Comparison of ENCODE assay signal across 21 cellular contexts in the genomic region with DNA sequence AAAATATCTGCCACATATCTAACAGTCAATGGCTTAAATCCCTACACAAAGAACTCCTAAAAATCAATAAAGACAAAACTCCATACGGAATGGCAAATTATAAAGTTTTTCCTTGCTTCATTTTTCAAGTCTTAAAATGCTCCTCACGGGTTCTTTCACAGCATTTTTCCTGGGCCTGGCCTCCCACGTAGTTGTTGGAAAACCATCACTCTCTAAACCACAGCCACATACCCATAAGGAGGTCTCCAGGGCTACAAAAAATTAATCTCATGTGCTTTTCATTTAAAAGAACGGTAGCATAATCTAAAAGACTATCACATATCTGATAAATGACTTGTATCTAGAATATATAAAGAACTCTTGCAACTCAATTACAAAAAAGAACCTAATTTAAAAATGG. TPM values are rescaled to one million over a fixed set of nuclear protein-coding genes. Genes with fewer than 3 reads are reported as not detected.
DNase-seq lines count a peak whose midpoint lies in the region; ATAC-seq and TF ChIP-seq lines count a peak whose summit lies in the region.
"Had no signal": no experiment of that assay in that cellular context is flagged by ENCODE, and none has a peak within 500 bp of the region (broad histone marks: within the 10 kb centered on the region; RNA-seq: fewer than 3 reads in every experiment).

No MANE protein-coding gene starts in this region.

- H3K9me3 ChIP-seq in SJSA1 (replicated peaks), result no peaks in the 10 kb centered on the region
- no peaks in the 10 kb centered on the region for H3K9me3 ChIP-seq in psoas muscle
- no peaks in the 10 kb centered on the region for H3K9me3 ChIP-seq in Peyer's patch
- H3K9me3 ChIP-seq: left lung, mucosa of descending colon, tibial nerve had no signal

- peaks cover 49% of the 10 kb centered on the region for H3K36me3 Mint-ChIP-seq in activated T-cell treated with anti-CD3 and anti-CD28 coated beads, Interleukin-2, amount 50 U/mL, for 24 hours (ENCODE audit: low read depth)

- no peak for TF ChIP-seq POLR2A in Peyer's patch (IDR thresholded peaks at IDR 0.05)

- no peak for DNase-seq in activated T-cell treated with anti-CD3 and anti-CD28 coated beads, Interleukin-2, amount 50 U/mL, for 24 hours
- no peak for DNase-seq in activated T-cell treated with anti-CD3 and anti-CD28 coated beads, Interleukin-2, amount 50 U/mL, for 1 hour
- DNase-seq in SJSA1 (ENCODE audit: low read depth in 1 of 2, low spot score in 2 of 2) (peak in 1 of 2 experiments; percentile 21), fibroblast of mammary gland (ENCODE audit: low read depth) (peak; percentile 32), psoas muscle (no peak), UCSD-AML1 (lab: John Stamatoyannopoulos, UW; ENCODE audit: unreplicated experiment) (no peak), hepatic stellate cell (ENCODE audit: low spot score) (no peak), Peyer's patch (no peak)
- DNase-seq: 8988T; activated CD4-positive, alpha-beta memory T cell treated with anti-CD3 and anti-CD28 coated beads, Interleukin-2, amount 10 ng/mL, durations not matched to agents 7 days and 5 days; H7; left lung; mucosa of descending colon; NCI-H1417 treated with DMSO at 0.1 percent for 48 hours; NCI-H524; right cardiac atrium; T-helper 2 cell had no signal

- no peak overlapping the region for H3K4me3 ChIP-seq in SJSA1
- no peak overlapping the region for H3K4me3 ChIP-seq in fibroblast of mammary gland (ENCODE audit: control insufficient read depth, low read depth, low read length)
- H3K4me3 ChIP-seq in psoas muscle, result no peak overlapping the region
- H3K4me3 ChIP-seq in Peyer's patch, result no peak overlapping the region
- H3K4me3 ChIP-seq: left lung, mucosa of descending colon, tibial nerve had no signal

- no peaks in the 10 kb centered on the region; the same call in 1 of the 2 replicates for H3K27me3 ChIP-seq in SJSA1 (replicated peaks)
- no peaks in the 10 kb centered on the region for H3K27me3 ChIP-seq in psoas muscle (ENCODE audit: insufficient read depth in 3 of 3, low read length in 2 of 3)
- no peaks in the 10 kb centered on the region for H3K27me3 ChIP-seq in Peyer's patch
- H3K27me3 ChIP-seq: left lung, tibial nerve had no signal

- no peak for TF ChIP-seq CTCF in fibroblast of mammary gland (conservative IDR thresholded peaks at IDR 0.05; ENCODE audit: control insufficient read depth, insufficient read depth, low read depth, low read length)
- TF ChIP-seq CTCF in psoas muscle (IDR thresholded peaks at IDR 0.05), result no peak
- no peak for TF ChIP-seq CTCF in Peyer's patch (IDR thresholded peaks at IDR 0.05)

- WGBS in psoas muscle, 3 donors, result 47 to 59% (median 55%) methylated on average over 4 of the region's 4 CpGs

- no peaks in the 10 kb centered on the region for H3K9me3 Mint-ChIP-seq in activated T-cell treated with anti-CD3 and anti-CD28 coated beads, Interleukin-2, amount 50 U/mL, for 24 hours
- H3K9me3 Mint-ChIP-seq: activated CD4-positive, alpha-beta memory T cell treated with anti-CD3 and anti-CD28 coated beads, Interleukin-2, amount 10 ng/mL, durations not matched to agents 7 days and 5 days; central memory CD8-positive, alpha-beta T cell; WTC11 had no signal

- peaks cover 48% of the 10 kb centered on the region for H3K4me1 Mint-ChIP-seq in activated T-cell treated with anti-CD3 and anti-CD28 coated beads, Interleukin-2, amount 50 U/mL, for 24 hours (ENCODE audit: low read depth)

- H3K36me3 ChIP-seq in SJSA1 (peaks cover 10% of the 10 kb centered on the region; the same call in 1 of the 2 replicates), psoas muscle (ENCODE audit: insufficient read depth in 1 of 2, low read depth in 1 of 2) (no peaks in the 10 kb centered on the region), Peyer's patch (no peaks in the 10 kb centered on the region)
- H3K36me3 ChIP-seq: left lung, tibial nerve had no signal

- peak overlapping the region; percentile 18 for H3K27ac ChIP-seq in SJSA1
- peak overlapping the region; percentile 18 for H3K27ac ChIP-seq in psoas muscle
- no peak overlapping the region for H3K27ac ChIP-seq in Peyer's patch
- H3K27ac ChIP-seq: left lung, tibial nerve had no signal

- H3K4me1 ChIP-seq in SJSA1 (replicated peaks), result peaks cover 35% of the 10 kb centered on the region
- peaks cover 50% of the 10 kb centered on the region for H3K4me1 ChIP-seq in psoas muscle
- peaks cover 0 to 24% (median 2%) of the 10 kb centered on the region in 4 donors for H3K4me1 ChIP-seq in Peyer's patch

- intact Hi-C loops in psoas muscle (cut with DNase I), result loop anchor here (2.0 to 10.0 kb wide), 4 partner anchors 58 to 252 kb away; partner anchors contain the start of gene STK17A (in 1 of the 2)

- no peak overlapping the region for H3K27ac Mint-ChIP-seq in activated T-cell treated with anti-CD3 and anti-CD28 coated beads, Interleukin-2, amount 50 U/mL, for 24 hours
- H3K27ac Mint-ChIP-seq: activated CD4-positive, alpha-beta memory T cell treated with anti-CD3 and anti-CD28 coated beads, Interleukin-2, amount 10 ng/mL, durations not matched to agents 7 days and 5 days; WTC11 had no signal

- no peaks in the 10 kb centered on the region for H3K27me3 Mint-ChIP-seq in activated T-cell treated with anti-CD3 and anti-CD28 coated beads, Interleukin-2, amount 50 U/mL, for 24 hours
- H3K27me3 Mint-ChIP-seq: activated CD4-positive, alpha-beta memory T cell treated with anti-CD3 and anti-CD28 coated beads, Interleukin-2, amount 10 ng/mL, durations not matched to agents 7 days and 5 days; central memory CD8-positive, alpha-beta T cell had no signal

- no peak for ATAC-seq in psoas muscle
- ATAC-seq: esophagus mucosa, left lung, mucosa of descending colon, right cardiac atrium, WTC11 had no signal

- H3K4me3 Mint-ChIP-seq in activated T-cell treated with anti-CD3 and anti-CD28 coated beads, Interleukin-2, amount 50 U/mL, for 24 hours, result peak overlapping the region; percentile 94
- H3K4me3 Mint-ChIP-seq: activated CD4-positive, alpha-beta memory T cell treated with anti-CD3 and anti-CD28 coated beads, Interleukin-2, amount 10 ng/mL, durations not matched to agents 7 days and 5 days had no signal

RNA-seq across cellular contexts. Expression of gene COA1, which starts 2.9 kb away (rescaled TPM):
- 51.4 and 85.4 TPM in 2 replicates for total RNA-seq in SJSA1 (2014; rRNA removed; shearing (Covaris generic))
- 10 to 100 TPM; 41.5 to 60.7 (median 53.9) TPM for total RNA-seq in psoas muscle
- 10 to 100 TPM; 60.5 to 74.9 (median 74.6) TPM for polyA plus RNA-seq in psoas muscle
- total RNA-seq in Peyer's patch, result 10 to 100 TPM; 34.0 to 84.2 (median 54.4) TPM

RNA-seq across cellular contexts. Expression of gene BLVRA, which starts 32.0 kb away (rescaled TPM):
- 27.8 and 39.0 TPM in 2 replicates for total RNA-seq in SJSA1 (2014; rRNA removed; shearing (Covaris generic))
- total RNA-seq in psoas muscle (10 to 100 TPM; 35.8 to 50.9 (median 40.2) TPM), Peyer's patch (10 to 100 TPM in 3 of 4 donors, 1 to 10 TPM in 1; 2.8 to 38.8 (median 11.5) TPM)
- polyA plus RNA-seq in psoas muscle, result 10 to 100 TPM; 36.1 to 52.9 (median 49.7) TPM

Comparison
In these comparisons a context has a peak if more than half of its experiments do, and no peak if none do; other contexts are left out.
1. H3K27ac ChIP-seq: peak in SJSA1 (single experiment) and psoas muscle (single experiment); none in Peyer's patch (0 of 4).